In the genomic region with DNA sequence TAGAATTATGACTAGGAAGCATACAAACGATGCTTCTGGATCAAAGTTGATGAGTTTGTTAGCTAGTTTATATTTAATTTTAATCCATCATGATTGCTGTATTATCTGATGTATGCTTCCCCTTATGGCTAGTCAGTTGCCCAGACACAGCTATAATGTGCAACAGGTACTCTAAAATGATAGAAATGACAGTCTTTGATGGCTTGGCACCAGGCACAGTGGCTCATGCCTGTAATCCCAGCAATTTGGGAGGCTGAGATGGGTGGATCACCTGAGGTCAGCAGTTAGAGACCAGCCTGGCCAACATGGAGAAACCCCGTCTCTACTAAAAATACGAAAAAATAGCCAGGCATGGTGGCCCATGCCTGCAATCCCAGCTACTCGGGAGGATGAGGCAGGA, we compare ENCODE assay signal across 8 cellular contexts. TPM values are rescaled to one million over a fixed set of nuclear protein-coding genes. Genes with fewer than 3 reads are reported as not detected.
A peak's percentile ranks its signal among the peaks of the same experiment; 100 is the strongest.
DNase-seq lines count a peak whose midpoint lies in the region; ATAC-seq, FAIRE-seq and TF ChIP-seq lines count a peak whose summit lies in the region.
"Not testable (repeated sequence)": the region's sequence is repeated elsewhere in the genome, so short reads cannot be mapped to it uniquely, and the experiment has no call there.

No MANE protein-coding gene starts in this region.

- intact Hi-C loops in OCI-LY7 (cut with micrococcal nuclease; ENCODE audit: unreplicated experiment): loop anchor here (5.0 kb wide), 1 partner anchor 249 kb away; no protein-coding TSS in a partner anchor

- H2AFZ ChIP-seq in GM23248; OCI-LY7 (ENCODE audit: low read length): not testable (repeated sequence)

- not testable (repeated sequence) for H4K20me1 ChIP-seq in GM23248 (ENCODE audit: insufficient read depth); OCI-LY7 (ENCODE audit: insufficient read depth, low read length)

- BruUV-seq in OCI-LY7 (replicated peaks; lab: Mats Ljungman, UMichigan): not testable (repeated sequence)

- H3K79me2 ChIP-seq in GM23248 (ENCODE audit: insufficient read depth): peaks cover 41% of the 10 kb centered on the region
- H3K79me2 ChIP-seq in OCI-LY7 (ENCODE audit: insufficient read depth, low read depth, low read length): peaks cover 46% of the 10 kb centered on the region

- not testable (repeated sequence) for H3K27me3 ChIP-seq in GM23248 (replicated peaks; ENCODE audit: insufficient read depth)

- H3K27me3 Mint-ChIP-seq in activated CD8-positive, alpha-beta memory T cell treated with anti-CD3 and anti-CD28 coated beads, Interleukin-2, amount 10 ng/mL, durations not matched to agents 7 days and 5 days; activated naive CD8-positive, alpha-beta T cell treated with anti-CD3 and anti-CD28 coated beads for 36 hours; central memory CD8-positive, alpha-beta T cell; natural killer cell treated with Interleukin-12 subunit alpha and Interleukin-12 subunit beta and Interleukin-15 and Interleukin-18, amount 100 ng/mL, for 72 hours; stimulated activated naive CD8-positive, alpha-beta T cell treated with anti-CD3 and anti-CD28 coated beads, Interleukin-15, Interleukin-2, amounts not matched to agents 100 ng/mL and 50 ng/mL, for 24 hours: not testable (repeated sequence)

- H3K4me3 ChIP-seq in A549, GM23248: not testable (repeated sequence)
- peak overlapping the region; percentile 91 for H3K4me3 ChIP-seq in OCI-LY7 (ENCODE audit: low read depth, low read length, poor library complexity, severe bottlenecking)

- not testable (repeated sequence) for DNase-seq in A549 (ENCODE audit: low read depth in 1 of 2, low spot score in 1 of 2); GM23248; OCI-LY7 (ENCODE audit: low spot score); activated CD8-positive, alpha-beta memory T cell treated with anti-CD3 and anti-CD28 coated beads, Interleukin-2, amount 10 ng/mL, durations not matched to agents 7 days and 5 days; activated naive CD8-positive, alpha-beta T cell treated with anti-CD3 and anti-CD28 coated beads for 36 hours; central memory CD8-positive, alpha-beta T cell (ENCODE audit: low spot score in 2 of 2); natural killer cell treated with Interleukin-12 subunit alpha and Interleukin-12 subunit beta and Interleukin-15 and Interleukin-18, amount 100 ng/mL, for 72 hours (ENCODE audit: low spot score)

- peak overlapping the region; percentile 10; the same call in 1 of the 2 replicates for H3K9ac ChIP-seq in GM23248

- ATAC-seq in A549; activated CD8-positive, alpha-beta memory T cell treated with anti-CD3 and anti-CD28 coated beads, Interleukin-2, amount 10 ng/mL, durations not matched to agents 7 days and 5 days; central memory CD8-positive, alpha-beta T cell (replicated peaks; ENCODE audit: extremely low read depth, poor library complexity, severe bottlenecking); natural killer cell treated with Interleukin-12 subunit alpha and Interleukin-12 subunit beta and Interleukin-15 and Interleukin-18, amount 100 ng/mL, for 72 hours: not testable (repeated sequence)

- H3K9me2 ChIP-seq in GM23248 (ENCODE audit: insufficient read depth); OCI-LY7 (ENCODE audit: insufficient read depth, low read length): not testable (repeated sequence)

- not testable (repeated sequence) for TF ChIP-seq CTCF in A549 (IDR thresholded peaks at IDR 0.05); OCI-LY7 (conservative IDR thresholded peaks at IDR 0.05; ENCODE audit: low read length)

- not testable (repeated sequence) for TF ChIP-seq POLR2A in A549 (IDR thresholded peaks at IDR 0.05; ENCODE audit: low read length)

- peaks cover 40% of the 10 kb centered on the region for H3K36me3 ChIP-seq in GM23248 (ENCODE audit: low read depth)
- H3K36me3 ChIP-seq in OCI-LY7 (ENCODE audit: insufficient read depth, low read length): peaks cover 52% of the 10 kb centered on the region

- 85% methylated on average over 4 of the region's 4 CpGs for WGBS in A549 (ENCODE audit: missing lambda C conversion rate)
- WGBS in GM23248 (ENCODE audit: low coverage in 1 of 2, low lambda C conversion rate in 2 of 2, missing lambda C conversion rate in 2 of 2), 2 experiments: 69 to 73% methylated on average over 4 of the region's 4 CpGs

- H3F3A ChIP-seq in GM23248 (ENCODE audit: insufficient read depth): not testable (repeated sequence)

- CTCF ChIA-PET in A549 (lab: Yijun Ruan, JAX): interaction anchor here (0.6 to 1.3 kb wide), 2 partner anchors 14 to 38 kb away, joined by 3 read pairs; no protein-coding TSS in a partner anchor
- CTCF ChIA-PET in OCI-LY7 (lab: Charles Lee; ENCODE audit: unreplicated experiment): not testable (repeated sequence)
- CTCF ChIA-PET in activated CD8-positive, alpha-beta memory T cell treated with anti-CD3 and anti-CD28 coated beads, Interleukin-2, amount 10 ng/mL, durations not matched to agents 7 days and 5 days (lab: Charles Lee): interaction anchor here (1.3 kb wide), 1 partner anchor 14 kb away, joined by 4 read pairs; no protein-coding TSS in a partner anchor

- not testable (repeated sequence) for FAIRE-seq in A549 (lab: Jason Lieb, UNC)

- H3K4me3 Mint-ChIP-seq in activated CD8-positive, alpha-beta memory T cell treated with anti-CD3 and anti-CD28 coated beads, Interleukin-2, amount 10 ng/mL, durations not matched to agents 7 days and 5 days: peak overlapping the region; percentile 95
- H3K4me3 Mint-ChIP-seq in activated naive CD8-positive, alpha-beta T cell treated with anti-CD3 and anti-CD28 coated beads for 36 hours: peak overlapping the region; percentile 40
- H3K4me3 Mint-ChIP-seq in central memory CD8-positive, alpha-beta T cell: not testable (repeated sequence)
- H3K4me3 Mint-ChIP-seq in natural killer cell treated with Interleukin-12 subunit alpha and Interleukin-12 subunit beta and Interleukin-15 and Interleukin-18, amount 100 ng/mL, for 72 hours: peak overlapping the region; percentile 99
- H3K4me3 Mint-ChIP-seq in stimulated activated naive CD8-positive, alpha-beta T cell treated with anti-CD3 and anti-CD28 coated beads, Interleukin-15, Interleukin-2, amounts not matched to agents 100 ng/mL and 50 ng/mL, for 24 hours: peak overlapping the region; percentile 98

- POLR2A ChIA-PET in A549 (lab: Yijun Ruan, JAX): not testable (repeated sequence)
- POLR2A ChIA-PET in OCI-LY7 (lab: Charles Lee): interaction anchor here (0.6 to 1.0 kb wide), 3 partner anchors 49 to 385 kb away, joined by 3 to 11 read pairs (median 4); no protein-coding TSS in a partner anchor

- H3K36me3 Mint-ChIP-seq in activated CD8-positive, alpha-beta memory T cell treated with anti-CD3 and anti-CD28 coated beads, Interleukin-2, amount 10 ng/mL, durations not matched to agents 7 days and 5 days: peaks cover 43% of the 10 kb centered on the region
- peaks cover 33% of the 10 kb centered on the region for H3K36me3 Mint-ChIP-seq in activated naive CD8-positive, alpha-beta T cell treated with anti-CD3 and anti-CD28 coated beads for 36 hours
- peaks cover 36% of the 10 kb centered on the region for H3K36me3 Mint-ChIP-seq in central memory CD8-positive, alpha-beta T cell (ENCODE audit: insufficient read depth)
- peaks cover 46% of the 10 kb centered on the region for H3K36me3 Mint-ChIP-seq in natural killer cell treated with Interleukin-12 subunit alpha and Interleukin-12 subunit beta and Interleukin-15 and Interleukin-18, amount 100 ng/mL, for 72 hours
- peaks cover 64% of the 10 kb centered on the region for H3K36me3 Mint-ChIP-seq in stimulated activated naive CD8-positive, alpha-beta T cell treated with anti-CD3 and anti-CD28 coated beads, Interleukin-15, Interleukin-2, amounts not matched to agents 100 ng/mL and 50 ng/mL, for 24 hours (ENCODE audit: low read depth)

- TF ChIP-seq RAD21 in A549 (conservative IDR thresholded peaks at IDR 0.05 in 1 of 2, IDR thresholded peaks at IDR 0.05 in 1 of 2): not testable (repeated sequence)

- not testable (repeated sequence) for H3K4me1 ChIP-seq in A549
- H3K4me1 ChIP-seq in GM23248 (ENCODE audit: insufficient read depth): peaks cover 23% of the 10 kb centered on the region
- peaks cover 21% of the 10 kb centered on the region for H3K4me1 ChIP-seq in OCI-LY7 (ENCODE audit: insufficient read depth, low read length, poor library complexity, severe bottlenecking)

- peak overlapping the region; percentile 97; the same call in 2 of the 3 replicates for H3K4me2 ChIP-seq in A549
- not testable (repeated sequence) for H3K4me2 ChIP-seq in GM23248 (ENCODE audit: unreplicated experiment)
- H3K4me2 ChIP-seq in OCI-LY7 (ENCODE audit: low read length): peak overlapping the region; percentile 94

- H3K27ac ChIP-seq in A549; GM23248; OCI-LY7 (ENCODE audit: low read depth, low read length, poor library complexity, severe bottlenecking): not testable (repeated sequence)

- in situ Hi-C loops in GM23248 (cut with MboI): not testable (repeated sequence)

- not testable (repeated sequence) for H3K9me3 Mint-ChIP-seq in activated CD8-positive, alpha-beta memory T cell treated with anti-CD3 and anti-CD28 coated beads, Interleukin-2, amount 10 ng/mL, durations not matched to agents 7 days and 5 days (ENCODE audit: low read depth); activated naive CD8-positive, alpha-beta T cell treated with anti-CD3 and anti-CD28 coated beads for 36 hours; central memory CD8-positive, alpha-beta T cell; natural killer cell treated with Interleukin-12 subunit alpha and Interleukin-12 subunit beta and Interleukin-15 and Interleukin-18, amount 100 ng/mL, for 72 hours; stimulated activated naive CD8-positive, alpha-beta T cell treated with anti-CD3 and anti-CD28 coated beads, Interleukin-15, Interleukin-2, amounts not matched to agents 100 ng/mL and 50 ng/mL, for 24 hours

- peak overlapping the region; percentile 61 for H3K27ac Mint-ChIP-seq in activated CD8-positive, alpha-beta memory T cell treated with anti-CD3 and anti-CD28 coated beads, Interleukin-2, amount 10 ng/mL, durations not matched to agents 7 days and 5 days
- H3K27ac Mint-ChIP-seq in activated naive CD8-positive, alpha-beta T cell treated with anti-CD3 and anti-CD28 coated beads for 36 hours; stimulated activated naive CD8-positive, alpha-beta T cell treated with anti-CD3 and anti-CD28 coated beads, Interleukin-15, Interleukin-2, amounts not matched to agents 100 ng/mL and 50 ng/mL, for 24 hours: not testable (repeated sequence)
- peak overlapping the region; percentile 100 for H3K27ac Mint-ChIP-seq in central memory CD8-positive, alpha-beta T cell (ENCODE audit: low read depth)
- peak overlapping the region; percentile 98 to 99 for H3K27ac Mint-ChIP-seq in natural killer cell treated with Interleukin-12 subunit alpha and Interleukin-12 subunit beta and Interleukin-15 and Interleukin-18, amount 100 ng/mL, for 72 hours

- not testable (repeated sequence) for H3K9me3 ChIP-seq in A549; GM23248 (ENCODE audit: low read depth); OCI-LY7 (ENCODE audit: low read length)

- H3K4me1 Mint-ChIP-seq in activated CD8-positive, alpha-beta memory T cell treated with anti-CD3 and anti-CD28 coated beads, Interleukin-2, amount 10 ng/mL, durations not matched to agents 7 days and 5 days: peaks cover 57% of the 10 kb centered on the region
- peaks cover 30% of the 10 kb centered on the region for H3K4me1 Mint-ChIP-seq in activated naive CD8-positive, alpha-beta T cell treated with anti-CD3 and anti-CD28 coated beads for 36 hours
- peaks cover 27% of the 10 kb centered on the region for H3K4me1 Mint-ChIP-seq in central memory CD8-positive, alpha-beta T cell
- H3K4me1 Mint-ChIP-seq in natural killer cell treated with Interleukin-12 subunit alpha and Interleukin-12 subunit beta and Interleukin-15 and Interleukin-18, amount 100 ng/mL, for 72 hours (ENCODE audit: low read depth in 2 of 2): peaks cover 39 to 65% of the 10 kb centered on the region in 2 donors
- peaks cover 42% of the 10 kb centered on the region for H3K4me1 Mint-ChIP-seq in stimulated activated naive CD8-positive, alpha-beta T cell treated with anti-CD3 and anti-CD28 coated beads, Interleukin-15, Interleukin-2, amounts not matched to agents 100 ng/mL and 50 ng/mL, for 24 hours (ENCODE audit: low read depth)

- TF ChIP-seq EP300 in A549 (IDR thresholded peaks at IDR 0.05): not testable (repeated sequence)

RNA-seq across cellular contexts. Expression of a gene that starts 2.2 kb away (rescaled TPM):
- 43.1 and 90.5 TPM in 2 replicates for polyA plus RNA-seq in A549 (2011; rRNA removed)
- polyA plus RNA-seq in A549 (2012; cell fraction: cytosol; rRNA removed): 24.9 and 35.7 TPM in 2 replicates
- 4.6 and 7.8 TPM in 2 replicates for polyA plus RNA-seq in A549 (2012; cell fraction: nucleus; rRNA removed)
- polyA plus RNA-seq in A549 (2017; fragmentation: RNase III; extraction: RNeasy Plus Mini Kit Qiagen cat#74134 plus additional on column Dnase treatment): 83.4 to 93.3 TPM (median 83.5 TPM) in 3 replicates
- polyA minus RNA-seq in A549 (2011; rRNA and poly(A)+ RNA removed): 11.9 and 17.9 TPM in 2 replicates
- total RNA-seq in GM23248 (2014; rRNA removed; shearing (Covaris generic)): 16.6 and 27.8 TPM in 2 replicates
- 72.4 and 78.0 TPM in 2 replicates for polyA plus RNA-seq in GM23248 (2016; fragmentation: Nextera tagmentation; extraction: Ambion mirVana)
- total RNA-seq in OCI-LY7 (2014; rRNA removed; shearing (Covaris generic)): 35.6 and 44.4 TPM in 2 replicates
- 54.7 and 66.5 TPM in 2 replicates for total RNA-seq in OCI-LY7 (2022)
- 10 to 100 TPM; 53.3 to 77.2 TPM for total RNA-seq in activated CD8-positive, alpha-beta memory T cell treated with anti-CD3 and anti-CD28 coated beads, Interleukin-2, amount 10 ng/mL, durations not matched to agents 7 days and 5 days
- 100 to 1,000 TPM; 121 to 125 TPM for total RNA-seq in activated naive CD8-positive, alpha-beta T cell treated with anti-CD3 and anti-CD28 coated beads for 36 hours
- 10 to 100 TPM; 84.0 to 94.4 TPM for total RNA-seq in natural killer cell treated with Interleukin-12 subunit alpha and Interleukin-12 subunit beta and Interleukin-15 and Interleukin-18, amount 100 ng/mL, for 72 hours
